In the genomic region with DNA sequence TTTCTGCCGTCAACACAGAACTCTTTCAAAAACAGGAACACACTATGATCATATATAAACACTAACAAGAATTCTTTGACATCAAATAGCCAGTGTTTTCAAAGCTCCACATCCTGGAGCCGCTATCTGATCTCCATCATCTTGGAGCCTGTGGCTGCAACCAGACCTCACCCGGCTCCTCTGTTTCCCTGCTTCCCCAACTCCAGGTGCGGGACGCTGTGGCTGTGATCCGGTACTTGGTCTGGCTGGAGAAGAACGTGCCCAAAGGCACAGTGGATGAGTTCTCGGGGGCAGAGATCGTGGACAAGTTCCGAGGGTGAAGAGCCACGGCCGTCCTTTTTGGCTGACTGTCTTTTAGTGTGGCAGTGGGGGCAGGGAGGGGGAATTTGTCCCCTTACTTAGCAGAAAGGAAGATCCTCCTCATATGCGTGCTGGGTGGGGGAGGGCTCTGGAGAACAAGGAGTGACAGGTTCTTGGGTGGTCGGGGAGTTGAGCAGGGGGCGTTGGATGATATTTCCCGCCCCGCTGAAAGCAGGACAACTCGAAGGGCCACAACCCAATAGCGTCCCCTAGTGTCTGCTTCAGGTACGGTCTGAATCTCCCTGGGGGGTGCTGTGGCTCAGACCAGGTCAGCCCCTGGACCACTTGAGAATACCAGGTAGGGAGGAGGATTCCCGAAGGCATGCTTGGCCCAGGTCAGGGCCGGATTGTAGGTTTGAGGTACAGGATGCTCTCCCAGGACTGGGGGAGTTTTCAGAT, we compare ENCODE assay signal across 13 cellular contexts. TPM values are rescaled to one million over a fixed set of nuclear protein-coding genes. Genes with fewer than 3 reads are reported as not detected.
A peak's percentile ranks its signal among the peaks of the same experiment; 100 is the strongest.
DNase-seq lines count a peak whose midpoint lies in the region; ATAC-seq and TF ChIP-seq lines count a peak whose summit lies in the region.
"Had no signal": no experiment of that assay in that cellular context is flagged by ENCODE, and none has a peak within 500 bp of the region (broad histone marks: within the 10 kb centered on the region; RNA-seq: fewer than 3 reads in every experiment).

No MANE protein-coding gene starts in this region.

- H3F3A ChIP-seq in OCI-LY1 (ENCODE audit: insufficient read depth, low read length): no peaks in the 10 kb centered on the region

- H3K4me2 ChIP-seq in OCI-LY1 (ENCODE audit: low read length): peak overlapping the region; percentile 2; the same call in 1 of the 2 replicates

- peak overlapping the region; percentile 83 for H3K27ac Mint-ChIP-seq in activated naive CD8-positive, alpha-beta T cell treated with anti-CD3 and anti-CD28 coated beads, Interleukin-2, amount 10 ng/mL, durations not matched to agents 7 days and 5 days
- H3K27ac Mint-ChIP-seq in activated naive CD8-positive, alpha-beta T cell treated with anti-CD3 and anti-CD28 coated beads, Interleukin-2, amount 50 U/mL, for 24 hours: no peak overlapping the region
- H3K27ac Mint-ChIP-seq in stimulated activated memory B cell treated with anti-CD40 and anti-IgM and Interleukin-4, amounts not matched to agents 10 μg/mL and 1 μg/mL and 100 μg/mL, for 72 hours: peak overlapping the region; percentile 79

- H3K36me3 ChIP-seq in OCI-LY1 (ENCODE audit: insufficient read depth, low read length): no peaks in the 10 kb centered on the region

- peak; percentile 70 for TF ChIP-seq CTCF in OCI-LY1 (IDR thresholded peaks at IDR 0.05; ENCODE audit: low read length)
- TF ChIP-seq CTCF in epithelial cell of esophagus (IDR thresholded peaks at IDR 0.05; ENCODE audit: insufficient read depth, low read depth, low read length, missing control alignments): peak; percentile 26

- H3K4me1 ChIP-seq in OCI-LY1 (ENCODE audit: insufficient read depth, low read length, severe bottlenecking): peaks cover 36% of the 10 kb centered on the region

- no peaks in the 10 kb centered on the region for H4K20me1 ChIP-seq in OCI-LY1 (ENCODE audit: insufficient read depth, low read length)

- DNase-seq in activated naive CD8-positive, alpha-beta T cell treated with anti-CD3 and anti-CD28 coated beads, Interleukin-2, amount 10 ng/mL, durations not matched to agents 7 days and 5 days: no peak
- no peak for DNase-seq in activated naive CD8-positive, alpha-beta T cell treated with anti-CD3 and anti-CD28 coated beads, Interleukin-2, amount 50 U/mL, for 24 hours
- no peak for DNase-seq in epithelial cell of esophagus (ENCODE audit: low read depth)
- no peak for DNase-seq in NCI-H187 (lab: John Stamatoyannopoulos, UW)
- DNase-seq: activated effector memory CD4-positive, alpha-beta T cell treated with Interleukin-2 at 50 U/mL for 16 hours; DMS 273 treated with DMSO at 0.1 percent for 48 hours; left ventricle myocardium superior; NCI-H1105 treated with DMSO at 0.1 percent for 48 hours had no signal

- H3K9me3 ChIP-seq in OCI-LY1 (ENCODE audit: low read length): no peaks in the 10 kb centered on the region

- H2AFZ ChIP-seq in OCI-LY1 (ENCODE audit: low read length): no peak overlapping the region

- POLR2A ChIA-PET in activated naive CD8-positive, alpha-beta T cell treated with anti-CD3 and anti-CD28 coated beads, Interleukin-2, amount 10 ng/mL, durations not matched to agents 7 days and 5 days (lab: Charles Lee): interaction anchor here (1.1 to 2.6 kb wide), 4 partner anchors 9 to 27 kb away, joined by 3 to 32 read pairs (median 6); partner anchors contain the start of gene SASH3

- H3K4me3 Mint-ChIP-seq in activated naive CD8-positive, alpha-beta T cell treated with anti-CD3 and anti-CD28 coated beads, Interleukin-2, amount 10 ng/mL, durations not matched to agents 7 days and 5 days: no peak overlapping the region
- H3K4me3 Mint-ChIP-seq in activated naive CD8-positive, alpha-beta T cell treated with anti-CD3 and anti-CD28 coated beads, Interleukin-2, amount 50 U/mL, for 24 hours: no peak overlapping the region
- H3K4me3 Mint-ChIP-seq in stimulated activated memory B cell treated with anti-CD40 and anti-IgM and Interleukin-4, amounts not matched to agents 10 μg/mL and 1 μg/mL and 100 μg/mL, for 72 hours: peak overlapping the region; percentile 8

- no peaks in the 10 kb centered on the region for H3K27me3 ChIP-seq in OCI-LY1 (ENCODE audit: insufficient read depth, low read length)

- H3K79me2 ChIP-seq in OCI-LY1 (ENCODE audit: insufficient read depth, low read length): no peaks in the 10 kb centered on the region

- no peak overlapping the region for H3K27ac ChIP-seq in OCI-LY1 (ENCODE audit: low read depth, low read length, poor library complexity, severe bottlenecking)
- H3K27ac ChIP-seq: SK-N-MC had no signal

- no peaks in the 10 kb centered on the region for H3K9me2 ChIP-seq in OCI-LY1 (ENCODE audit: low read depth, low read length)

- no peaks in the 10 kb centered on the region for H3K9me3 Mint-ChIP-seq in activated naive CD8-positive, alpha-beta T cell treated with anti-CD3 and anti-CD28 coated beads, Interleukin-2, amount 10 ng/mL, durations not matched to agents 7 days and 5 days
- no peaks in the 10 kb centered on the region for H3K9me3 Mint-ChIP-seq in activated naive CD8-positive, alpha-beta T cell treated with anti-CD3 and anti-CD28 coated beads, Interleukin-2, amount 50 U/mL, for 24 hours
- no peaks in the 10 kb centered on the region for H3K9me3 Mint-ChIP-seq in stimulated activated memory B cell treated with anti-CD40 and anti-IgM and Interleukin-4, amounts not matched to agents 10 μg/mL and 1 μg/mL and 100 μg/mL, for 72 hours

- H3K4me1 Mint-ChIP-seq in activated naive CD8-positive, alpha-beta T cell treated with anti-CD3 and anti-CD28 coated beads, Interleukin-2, amount 10 ng/mL, durations not matched to agents 7 days and 5 days: peaks cover 41% of the 10 kb centered on the region
- peaks cover 37% of the 10 kb centered on the region for H3K4me1 Mint-ChIP-seq in activated naive CD8-positive, alpha-beta T cell treated with anti-CD3 and anti-CD28 coated beads, Interleukin-2, amount 50 U/mL, for 24 hours
- H3K4me1 Mint-ChIP-seq in stimulated activated memory B cell treated with anti-CD40 and anti-IgM and Interleukin-4, amounts not matched to agents 10 μg/mL and 1 μg/mL and 100 μg/mL, for 72 hours: peaks cover 47% of the 10 kb centered on the region

- H3K9ac ChIP-seq in OCI-LY1 (ENCODE audit: low read length): no peak overlapping the region

- H3K4me3 ChIP-seq in OCI-LY1 (ENCODE audit: low read depth, low read length, poor library complexity, severe bottlenecking) (no peak overlapping the region), epithelial cell of esophagus (ENCODE audit: low read length) (no peak overlapping the region)
- H3K4me3 ChIP-seq: SK-N-MC had no signal

- H3K36me3 Mint-ChIP-seq in activated naive CD8-positive, alpha-beta T cell treated with anti-CD3 and anti-CD28 coated beads, Interleukin-2, amount 10 ng/mL, durations not matched to agents 7 days and 5 days: no peaks in the 10 kb centered on the region
- no peaks in the 10 kb centered on the region for H3K36me3 Mint-ChIP-seq in activated naive CD8-positive, alpha-beta T cell treated with anti-CD3 and anti-CD28 coated beads, Interleukin-2, amount 50 U/mL, for 24 hours (ENCODE audit: low read depth)
- no peaks in the 10 kb centered on the region for H3K36me3 Mint-ChIP-seq in stimulated activated memory B cell treated with anti-CD40 and anti-IgM and Interleukin-4, amounts not matched to agents 10 μg/mL and 1 μg/mL and 100 μg/mL, for 72 hours

- ATAC-seq in activated naive CD8-positive, alpha-beta T cell treated with anti-CD3 and anti-CD28 coated beads, Interleukin-2, amount 10 ng/mL, durations not matched to agents 7 days and 5 days (ENCODE audit: low read depth): no peak
- no peak for ATAC-seq in activated naive CD8-positive, alpha-beta T cell treated with anti-CD3 and anti-CD28 coated beads, Interleukin-2, amount 50 U/mL, for 24 hours
- ATAC-seq in stimulated activated memory B cell treated with anti-CD40 and anti-IgM and Interleukin-4, amounts not matched to agents 10 μg/mL and 1 μg/mL and 100 μg/mL, for 72 hours: no peak
- no peak for ATAC-seq in GM19452 (IDR thresholded peaks at IDR 0.05; ENCODE audit: unreplicated experiment)
- no peak for ATAC-seq in GM19324 (IDR thresholded peaks at IDR 0.05; ENCODE audit: low FRiP score, unreplicated experiment)
- ATAC-seq: left ventricle myocardium superior had no signal

- no peaks in the 10 kb centered on the region for H3K27me3 Mint-ChIP-seq in activated naive CD8-positive, alpha-beta T cell treated with anti-CD3 and anti-CD28 coated beads, Interleukin-2, amount 10 ng/mL, durations not matched to agents 7 days and 5 days
- H3K27me3 Mint-ChIP-seq in activated naive CD8-positive, alpha-beta T cell treated with anti-CD3 and anti-CD28 coated beads, Interleukin-2, amount 50 U/mL, for 24 hours: no peaks in the 10 kb centered on the region
- no peaks in the 10 kb centered on the region for H3K27me3 Mint-ChIP-seq in stimulated activated memory B cell treated with anti-CD40 and anti-IgM and Interleukin-4, amounts not matched to agents 10 μg/mL and 1 μg/mL and 100 μg/mL, for 72 hours

RNA-seq across cellular contexts. Expression of gene XPNPEP2, which starts 15.7 kb away (rescaled TPM):
- total RNA-seq in activated naive CD8-positive, alpha-beta T cell treated with anti-CD3 and anti-CD28 coated beads, Interleukin-2, amount 10 ng/mL, durations not matched to agents 7 days and 5 days: under 1 TPM; 0.65 to 0.67 TPM

RNA-seq across cellular contexts. Expression of gene SASH3, which starts 25.3 kb away (rescaled TPM):
- total RNA-seq in activated naive CD8-positive, alpha-beta T cell treated with anti-CD3 and anti-CD28 coated beads, Interleukin-2, amount 10 ng/mL, durations not matched to agents 7 days and 5 days: 100 to 1,000 TPM; 239 to 241 TPM
